Comparison of ENCODE assay signal across 8 cellular contexts in genomic region chr16:4538067-4538385, GRCh38. TPM values are rescaled to one million over a fixed set of nuclear protein-coding genes. Genes with fewer than 3 reads are reported as not detected.
DNase-seq lines count a peak whose midpoint lies in the region; ATAC-seq and TF ChIP-seq lines count a peak whose summit lies in the region.

No MANE protein-coding gene starts in this region.

- peaks cover 15% of the 10 kb centered on the region for H3K4me1 Mint-ChIP-seq in activated B cell treated with CpG ODN at 0.5 μM for 24 hours

- H3K27ac ChIP-seq in heart left ventricle: peak overlapping the region; percentile 70 to 99 (median 92)

- H3K27ac Mint-ChIP-seq in activated B cell treated with CpG ODN at 0.5 μM for 24 hours: no peak overlapping the region

- CTCF ChIA-PET in activated B cell treated with CpG ODN at 0.5 μM for 24 hours (lab: Charles Lee): interaction anchor here (1.3 kb wide), 1 partner anchor 33 kb away, joined by 8 read pairs; no protein-coding TSS in a partner anchor

- peak overlapping the region; percentile 75 for H3K4me3 Mint-ChIP-seq in activated B cell treated with CpG ODN at 0.5 μM for 24 hours

- no peaks in the 10 kb centered on the region for H3K36me3 ChIP-seq in heart left ventricle

- H3K36me3 Mint-ChIP-seq in activated B cell treated with CpG ODN at 0.5 μM for 24 hours (ENCODE audit: low read depth): no peaks in the 10 kb centered on the region

- peaks cover 1% of the 10 kb centered on the region for H3K27me3 Mint-ChIP-seq in activated B cell treated with CpG ODN at 0.5 μM for 24 hours

- intact Hi-C loops in activated B cell treated with CpG ODN at 0.5 μM for 24 hours (cut with micrococcal nuclease): loop anchor here (1.0 to 2.0 kb wide), 5 partner anchors 32 to 196 kb away; partner anchors contain the start of genes ANKS3, DNAAF8, DNAJA3 and HMOX2
- intact Hi-C loops in heart left ventricle (cut with DNase I): loop anchor here in 2 of 10 donors (5.0 kb wide), 3 partner anchors 61 to 111 kb away; partner anchors contain the start of genes DNAJA3 (in 1 of the 2) and HMOX2 (in 1 of the 2)

- TF ChIP-seq POLR2A in heart left ventricle (IDR thresholded peaks at IDR 0.05): no peak

- H3K9me3 Mint-ChIP-seq in activated B cell treated with CpG ODN at 0.5 μM for 24 hours: peaks cover 6% of the 10 kb centered on the region

- POLR2A ChIA-PET in activated B cell treated with CpG ODN at 0.5 μM for 24 hours (lab: Charles Lee): interaction anchor here (0.6 to 2.8 kb wide), 9 partner anchors 9 to 310 kb away, joined by 3 to 21 read pairs (median 4); partner anchors contain the start of gene HMOX2

- no peak for TF ChIP-seq CTCF in GM12865 (IDR thresholded peaks at IDR 0.05; ENCODE audit: insufficient read depth, low read depth, low read length, missing control alignments)
- TF ChIP-seq CTCF in activated B cell treated with CpG ODN at 0.5 μM for 24 hours (IDR thresholded peaks at IDR 0.05): no peak
- TF ChIP-seq CTCF in heart left ventricle (IDR thresholded peaks at IDR 0.05): no peak
- no peak for TF ChIP-seq CTCF in retinal pigment epithelial cell (conservative IDR thresholded peaks at IDR 0.05; ENCODE audit: low read depth, low read length)

- peaks cover 0 to 45% (median 20%) of the 10 kb centered on the region in 12 donors for H3K4me1 ChIP-seq in heart left ventricle

- 0 to 1% (median 1%) methylated on average over 13 to 37 of the region's 37 CpGs for WGBS in heart left ventricle, 4 donors

- peaks cover 0 to 17% (median 8%) of the 10 kb centered on the region in 12 donors for H3K9me3 ChIP-seq in heart left ventricle

- ATAC-seq in HG02759 (IDR thresholded peaks at IDR 0.05; ENCODE audit: unreplicated experiment) (peak; percentile 44), activated B cell treated with CpG ODN at 0.5 μM for 24 hours (ENCODE audit: low read depth) (peak; percentile 53), heart left ventricle (peak in 3 of 4 donors; percentile 9 to 47 (median 45))

- DNase-seq in GM12865 (ENCODE audit: low read depth) (no peak), activated B cell treated with CpG ODN at 0.5 μM for 24 hours (no peak), heart left ventricle (no peak), retinal pigment epithelial cell (ENCODE audit: low read depth) (no peak), NCI-H1930 (lab: John Stamatoyannopoulos, UW) (no peak), glomerular visceral epithelial cell (ENCODE audit: extremely low spot score) (no peak)
- DNase-seq in stimulated activated naive CD4-positive, alpha-beta T cell treated with Interleukin-2 at 50 U/mL for 16 hours (lab: John Stamatoyannopoulos, UW): no peak

- H3K4me3 ChIP-seq in GM12865 (ENCODE audit: low read depth, low read length) (peak overlapping the region; percentile 66), heart left ventricle (peak overlapping the region; percentile 69 to 97 (median 86)), retinal pigment epithelial cell (ENCODE audit: low read length) (peak overlapping the region; percentile 53)

- H3K27me3 ChIP-seq in heart left ventricle: no peaks in the 10 kb centered on the region

RNA-seq across cellular contexts. Expression of gene CDIP1, which starts 0.5 kb away (rescaled TPM):
- total RNA-seq in activated B cell treated with CpG ODN at 0.5 μM for 24 hours (12.5 and 12.9 TPM in 2 replicates), heart left ventricle (10 to 100 TPM; 44.6 to 51.1 (median 46.4) TPM)
- polyA plus RNA-seq in heart left ventricle: 10 to 100 TPM; 33.3 to 44.6 TPM

RNA-seq across cellular contexts. Expression of gene C16orf96, which starts 18.1 kb away (rescaled TPM):
- total RNA-seq in activated B cell treated with CpG ODN at 0.5 μM for 24 hours (0.13 and 0.15 TPM in 2 replicates), heart left ventricle (under 1 TPM in 7 of 9 donors, not detected in 2; 0.05 to 0.19 (median 0.15) TPM)
- polyA plus RNA-seq in heart left ventricle: under 1 TPM; 0.01 to 0.04 TPM
